In genomic region chr10:71314028-71314693, GRCh38 we compare ENCODE assay signal across 8 cellular contexts. TPM values are rescaled to one million over a fixed set of nuclear protein-coding genes. Genes with fewer than 3 reads are reported as not detected.
DNase-seq lines count a peak whose midpoint lies in the region; ATAC-seq and TF ChIP-seq lines count a peak whose summit lies in the region.

No MANE protein-coding gene starts in this region.

- H3K4me3 ChIP-seq in naive thymus-derived CD4-positive, alpha-beta T cell (ENCODE audit: low read length) = no peak overlapping the region

- H3K27me3 ChIP-seq in naive thymus-derived CD4-positive, alpha-beta T cell (ENCODE audit: control insufficient read depth in 2 of 2, insufficient read depth in 2 of 2, low read length in 2 of 2) = no peaks in the 10 kb centered on the region

- H3K27me3 Mint-ChIP-seq in naive thymus-derived CD4-positive, alpha-beta T cell = peaks cover 0 to 16% (median 14%) of the 10 kb centered on the region in 5 donors

- H3K27ac Mint-ChIP-seq in naive thymus-derived CD4-positive, alpha-beta T cell = peak overlapping the region in 1 of 9 donors; percentile 55

- POLR2A ChIA-PET in naive thymus-derived CD4-positive, alpha-beta T cell (lab: Charles Lee) = no interaction called here

- intact Hi-C loops in naive thymus-derived CD4-positive, alpha-beta T cell (cut with micrococcal nuclease) = loop anchor here (1.0 to 10.0 kb wide), 12 partner anchors 63 to 1041 kb away; partner anchors contain the start of genes VSIR (in 2 of the 2) and DNAJB12 (in 1 of the 2)

- CTCF ChIA-PET in naive thymus-derived CD4-positive, alpha-beta T cell (lab: Charles Lee) = interaction anchor here (0.5 to 5.6 kb wide), 12 partner anchors 10 to 581 kb away, joined by 3 to 64 read pairs (median 6); partner anchors contain the start of gene VSIR

- DNase-seq in NCI-H2196 (lab: John Stamatoyannopoulos, UW; ENCODE audit: unreplicated experiment) (peak; percentile 52), NCI-H2196 treated with DMSO at 0.1 percent for 48 hours (lab: John Stamatoyannopoulos, UW; ENCODE audit: unreplicated experiment) (no peak), NCI-H2227 treated with DMSO at 0.1 percent for 48 hours (lab: John Stamatoyannopoulos, UW) (peak; percentile 30), erythroblast (lab: John Stamatoyannopoulos, UW) (peak; percentile 47 to 74), superior temporal gyrus (ENCODE audit: extremely low spot score) (peak; percentile 82)
- peak; percentile 23 to 27 for DNase-seq in activated CD8-positive, alpha-beta memory T cell treated with anti-CD3 and anti-CD28 coated beads for 4 hours (ENCODE audit: low read depth in 2 of 2)
- peak; percentile 18 to 56 (median 49) for DNase-seq in naive thymus-derived CD4-positive, alpha-beta T cell

- H3K27ac ChIP-seq in naive thymus-derived CD4-positive, alpha-beta T cell (ENCODE audit: low read depth, low read length) = no peak overlapping the region

- H3K4me3 Mint-ChIP-seq in naive thymus-derived CD4-positive, alpha-beta T cell = peak overlapping the region in 3 of 10 donors; percentile 3 to 48 (median 25)

- peaks cover 5 to 6% of the 10 kb centered on the region in 2 donors for H3K4me1 ChIP-seq in naive thymus-derived CD4-positive, alpha-beta T cell (ENCODE audit: control insufficient read depth in 2 of 2, insufficient read depth in 2 of 2, low read length in 2 of 2)

- no peaks in the 10 kb centered on the region for H3K9me3 Mint-ChIP-seq in naive thymus-derived CD4-positive, alpha-beta T cell

- peak; percentile 62 for ATAC-seq in naive thymus-derived CD4-positive, alpha-beta T cell
- ATAC-seq in HG03139 (IDR thresholded peaks at IDR 0.05; ENCODE audit: unreplicated experiment) = no peak

- no peaks in the 10 kb centered on the region for H3K36me3 ChIP-seq in naive thymus-derived CD4-positive, alpha-beta T cell (ENCODE audit: control insufficient read depth in 2 of 3, insufficient read depth in 3 of 3, low read length in 3 of 3)

- H3K4me1 Mint-ChIP-seq in naive thymus-derived CD4-positive, alpha-beta T cell = peaks cover 0 to 26% (median 13%) of the 10 kb centered on the region in 7 donors

- no peak for TF ChIP-seq POLR2A in erythroblast (IDR thresholded peaks at IDR 0.05; ENCODE audit: low read length)

- no peaks in the 10 kb centered on the region for H3K36me3 Mint-ChIP-seq in naive thymus-derived CD4-positive, alpha-beta T cell

- H3K9me3 ChIP-seq in naive thymus-derived CD4-positive, alpha-beta T cell (ENCODE audit: control insufficient read depth in 2 of 3, low read length in 3 of 3) = no peaks in the 10 kb centered on the region

RNA-seq across cellular contexts. Expression of gene SLC29A3, which starts 4.9 kb away (rescaled TPM):
- total RNA-seq in naive thymus-derived CD4-positive, alpha-beta T cell = 1 to 10 TPM; 3.5 to 7.2 (median 5.1) TPM
- polyA plus RNA-seq in naive thymus-derived CD4-positive, alpha-beta T cell = 10 to 100 TPM in 1 of 2 donors, 1 to 10 TPM in 1; 4.8 to 11.2 TPM
